ENCODE assay signal across 8 cellular contexts in the genomic region with DNA sequence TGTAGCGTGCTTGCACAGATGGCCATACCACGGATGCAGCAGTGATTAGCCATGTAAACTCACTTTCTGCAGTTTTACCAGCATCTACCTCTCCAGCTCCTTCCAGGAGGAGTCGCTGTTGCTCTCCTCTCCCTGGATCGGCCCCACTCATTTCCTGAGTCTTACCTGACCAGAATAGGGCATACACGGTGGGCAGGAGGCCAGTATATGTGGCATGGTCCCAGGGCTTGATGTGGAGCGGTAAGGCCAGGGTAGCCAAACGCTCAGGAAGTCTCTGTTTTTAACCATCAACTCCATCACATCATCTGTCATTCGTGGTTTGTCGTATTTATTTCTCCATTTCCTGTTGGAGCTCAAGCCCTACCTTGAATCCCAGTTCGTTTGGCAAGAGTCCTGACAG.
DNase-seq lines count a peak whose midpoint lies in the region; ATAC-seq and TF ChIP-seq lines count a peak whose summit lies in the region.

No MANE protein-coding gene starts in this region.

- no peak overlapping the region for H3K4me3 ChIP-seq in WI38 (ENCODE audit: low read depth, low read length)
- no peak overlapping the region for H3K4me3 ChIP-seq in transverse colon

- ATAC-seq in HG03442 (IDR thresholded peaks at IDR 0.05; ENCODE audit: unreplicated experiment) (peak; percentile 62), HG02678 (IDR thresholded peaks at IDR 0.05; ENCODE audit: unreplicated experiment) (no peak), HG03139 (IDR thresholded peaks at IDR 0.05; ENCODE audit: unreplicated experiment) (no peak), GM21381 (IDR thresholded peaks at IDR 0.05; ENCODE audit: unreplicated experiment) (no peak)

- H3K9me3 ChIP-seq in transverse colon = no peaks in the 10 kb centered on the region

- in situ Hi-C loops in transverse colon (cut with MboI; ENCODE audit: low pct_ligation_motif_present in 1 of 4, low pct_unique_long_range_greater_than_20kb in 1 of 4, low sequenced_read_pairs in 3 of 4) = loop anchor here in 1 of 4 donors (10.0 kb wide), 1 partner anchor 1206 kb away; no protein-coding TSS in a partner anchor

- TF ChIP-seq POLR2A in transverse colon (IDR thresholded peaks at IDR 0.05) = no peak

- no peak for TF ChIP-seq EP300 in transverse colon (IDR thresholded peaks at IDR 0.05; ENCODE audit: low read depth)

- 51 to 60% methylated on average over 7 to 10 of the region's 10 CpGs for WGBS in transverse colon (ENCODE audit: low coverage in 1 of 2), 2 donors

- peak; percentile 62 for DNase-seq in GM03348 (ENCODE audit: low spot score)
- DNase-seq in iPS DF 4.7 (ENCODE audit: extremely low read depth, low spot score) = peak; percentile 51
- DNase-seq in transverse colon = peak; percentile 23

- no peaks in the 10 kb centered on the region for H3K4me1 ChIP-seq in transverse colon

- no peak overlapping the region for H3K27ac ChIP-seq in transverse colon

- no peaks in the 10 kb centered on the region for H3K36me3 ChIP-seq in transverse colon

- peak; percentile 75 for TF ChIP-seq CTCF in WI38 (IDR thresholded peaks at IDR 0.05; ENCODE audit: low read depth, low read length)
- peak; percentile 24 to 43 (median 35) for TF ChIP-seq CTCF in transverse colon (IDR thresholded peaks at IDR 0.05)

- intact Hi-C loops in transverse colon (cut with DNase I; ENCODE audit: low total_unique reads) = loop anchor here (5.0 to 10.0 kb wide), 2 partner anchors 434 to 1206 kb away; no protein-coding TSS in a partner anchor

- H3K27me3 ChIP-seq in transverse colon = no peaks in the 10 kb centered on the region
